8 cellular contexts compared by ENCODE assay signal in the genomic region with DNA sequence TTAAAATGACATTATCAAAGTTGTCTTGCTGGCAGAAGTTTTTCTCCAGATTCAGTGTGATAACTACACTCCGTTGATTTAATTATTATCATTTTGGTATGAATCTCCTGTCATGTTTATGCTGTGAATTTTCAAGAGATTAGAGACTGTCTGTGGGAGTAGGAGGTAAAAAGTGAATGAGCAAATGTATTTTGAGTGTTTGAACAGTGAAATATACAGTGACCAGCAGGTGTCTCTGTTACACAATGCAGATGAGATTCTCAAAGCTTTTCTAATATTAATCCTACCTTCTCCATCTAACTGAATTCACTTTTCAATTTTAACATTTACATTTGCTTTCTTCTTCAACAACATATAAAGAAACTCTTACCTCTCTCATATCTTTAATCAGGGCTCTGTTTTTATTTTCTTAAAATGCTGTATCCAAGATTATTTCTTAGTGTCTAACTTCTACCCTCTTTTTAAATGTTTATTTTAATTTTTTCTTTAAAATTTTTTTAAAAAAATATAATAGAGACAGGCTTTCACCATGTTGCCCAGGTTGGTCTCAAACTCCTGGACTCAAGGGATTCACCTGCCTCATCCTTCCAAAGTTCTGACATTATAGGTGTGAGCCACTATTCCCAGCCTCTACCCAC. TPM values are rescaled to one million over a fixed set of nuclear protein-coding genes. Genes with fewer than 3 reads are reported as not detected.
DNase-seq lines count a peak whose midpoint lies in the region; ATAC-seq and TF ChIP-seq lines count a peak whose summit lies in the region.

No MANE protein-coding gene starts in this region.

- H3K4me2 ChIP-seq in neuronal stem cell (ENCODE audit: insufficient read depth, low read length, poor library complexity, severe bottlenecking) = no peak overlapping the region

- H3K9me3 ChIP-seq in neuronal stem cell (replicated peaks in 1 of 2; ENCODE audit: control insufficient read depth in 2 of 2, insufficient read depth in 1 of 2, low read depth in 1 of 2, low read length in 2 of 2) = no peaks in the 10 kb centered on the region

- H4K8ac ChIP-seq in neuronal stem cell (ENCODE audit: low read depth, low read length) = no peak overlapping the region

- H2BK5ac ChIP-seq in neuronal stem cell (ENCODE audit: low read length) = no peak overlapping the region

- H2BK12ac ChIP-seq in neuronal stem cell (ENCODE audit: low read length) = no peak overlapping the region

- no peaks in the 10 kb centered on the region for H3K36me3 ChIP-seq in neuronal stem cell (replicated peaks in 1 of 2; ENCODE audit: control insufficient read depth in 2 of 2, insufficient read depth in 2 of 2, low read length in 2 of 2)

- ATAC-seq in GM21723 (IDR thresholded peaks at IDR 0.05; ENCODE audit: unreplicated experiment) (peak; percentile 71), GM21381 (IDR thresholded peaks at IDR 0.05; ENCODE audit: unreplicated experiment) (no peak), GM21825 (IDR thresholded peaks at IDR 0.05; ENCODE audit: unreplicated experiment) (no peak)

- no peaks in the 10 kb centered on the region for H3K4me1 ChIP-seq in neuronal stem cell (ENCODE audit: control insufficient read depth in 2 of 2, insufficient read depth in 1 of 2, low read depth in 1 of 2, low read length in 2 of 2)

- H4K91ac ChIP-seq in neuronal stem cell (ENCODE audit: low read depth, low read length, poor library complexity) = no peak overlapping the region

- H3K23ac ChIP-seq in neuronal stem cell (ENCODE audit: low read depth, low read length, poor library complexity) = no peak overlapping the region

- DNase-seq in DMS 273 treated with DMSO at 0.1 percent for 48 hours (lab: John Stamatoyannopoulos, UW) (peak; percentile 1), NCI-H526 treated with DMSO at 0.1 percent for 48 hours (lab: John Stamatoyannopoulos, UW) (peak; percentile 33), choroid plexus epithelial cell (ENCODE audit: low read depth) (peak; percentile 69), myocyte (ENCODE audit: low read depth) (peak; percentile 43), neuronal stem cell (ENCODE audit: low spot score) (no peak)

- no CpG with 5 or more reads among the region's 1 CpG for WGBS in neuronal stem cell (ENCODE audit: extremely low coverage in 2 of 2, insufficient read length in 2 of 2, insufficient replicate concordance in 1 of 2), 2 donors

- H3K27me3 ChIP-seq in neuronal stem cell (ENCODE audit: control insufficient read depth in 3 of 3, insufficient read depth in 3 of 3, low read depth in 1 of 3, low read length in 3 of 3) = no peaks in the 10 kb centered on the region

- no peak overlapping the region for H2BK15ac ChIP-seq in neuronal stem cell (ENCODE audit: low read length)

- TF ChIP-seq CTCF in choroid plexus epithelial cell (conservative IDR thresholded peaks at IDR 0.05; ENCODE audit: low read depth, low read length) = peak; percentile 71

- H3K4me3 ChIP-seq in choroid plexus epithelial cell (ENCODE audit: low read depth, low read length) (no peak overlapping the region), neuronal stem cell (ENCODE audit: low read length in 2 of 2) (no peak overlapping the region)

- H2AK5ac ChIP-seq in neuronal stem cell (ENCODE audit: low read depth, low read length) = no peak overlapping the region

- H3K14ac ChIP-seq in neuronal stem cell (ENCODE audit: low read length) = no peak overlapping the region

- no peak overlapping the region for H3K18ac ChIP-seq in neuronal stem cell (ENCODE audit: low read length)

- H2AFZ ChIP-seq in neuronal stem cell (ENCODE audit: low read length) = no peak overlapping the region

- no peaks in the 10 kb centered on the region for H3K79me1 ChIP-seq in neuronal stem cell (ENCODE audit: low read depth, low read length)

- no peak overlapping the region for H3K4ac ChIP-seq in neuronal stem cell (ENCODE audit: low read length)

- H3K27ac ChIP-seq in neuronal stem cell (replicated peaks; ENCODE audit: low read length) = no peak overlapping the region

- H3K9ac ChIP-seq in neuronal stem cell (ENCODE audit: low read depth, low read length, poor library complexity) = no peak overlapping the region

- no peak overlapping the region for H2BK120ac ChIP-seq in neuronal stem cell (ENCODE audit: low read depth, low read length)

RNA-seq across cellular contexts. Expression of a gene that starts 20.9 kb away (rescaled TPM):
- 38.1 and 45.3 TPM in 2 replicates for total RNA-seq in myocyte
- polyA plus RNA-seq in myocyte (2012) = 27.7 TPM
- polyA plus RNA-seq in neuronal stem cell (2013, experiment 1 of 2) = 34.6 TPM
- 34.6 TPM for polyA plus RNA-seq in neuronal stem cell (2013, experiment 2 of 2)
